ENCODE assay signal across 1 cellular context in the genomic region with DNA sequence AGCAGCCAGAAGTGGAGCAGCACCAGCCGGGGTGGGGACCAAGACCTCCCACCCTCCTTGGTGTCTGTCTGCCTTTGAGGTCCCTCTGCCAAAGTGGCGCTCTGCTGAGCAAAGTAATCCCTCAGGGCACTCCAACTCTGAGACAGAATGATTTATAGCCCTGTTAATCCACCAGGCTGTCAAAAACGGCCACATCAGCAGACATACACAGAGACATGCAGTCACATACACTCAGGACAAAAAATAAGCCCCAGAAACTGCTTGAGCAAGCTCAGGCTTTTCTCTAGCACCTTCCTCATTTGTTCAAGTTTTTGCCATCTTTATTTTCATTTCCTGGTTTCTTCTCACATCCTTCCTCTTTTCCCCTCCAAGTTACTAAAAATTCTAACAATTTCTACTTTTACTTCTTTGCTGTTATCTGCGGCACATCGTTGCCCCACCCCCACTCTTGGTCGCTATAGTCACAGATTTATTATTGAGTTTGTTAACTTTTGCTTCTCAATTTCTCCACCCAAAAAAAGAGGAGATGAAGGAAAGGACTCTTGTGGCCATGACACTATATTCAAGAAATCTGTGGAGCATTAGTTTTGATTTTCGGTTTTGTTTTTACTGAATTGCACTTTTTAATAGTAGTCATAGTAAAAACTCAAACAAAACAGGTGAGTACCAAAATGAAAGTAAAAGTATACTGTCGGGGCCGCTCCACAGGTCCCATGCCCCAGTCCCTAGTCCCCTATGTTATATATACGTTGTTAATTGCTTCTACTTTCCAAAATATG.
TF ChIP-seq lines count a peak whose summit lies in the region.

No MANE protein-coding gene starts in this region.

TF ChIP-seq in GM12878, 131 proteins besides CTCF, POLR2A, EP300 and RAD21 (continued from another document and continues in another):
- TF ChIP-seq, protein P1, sequence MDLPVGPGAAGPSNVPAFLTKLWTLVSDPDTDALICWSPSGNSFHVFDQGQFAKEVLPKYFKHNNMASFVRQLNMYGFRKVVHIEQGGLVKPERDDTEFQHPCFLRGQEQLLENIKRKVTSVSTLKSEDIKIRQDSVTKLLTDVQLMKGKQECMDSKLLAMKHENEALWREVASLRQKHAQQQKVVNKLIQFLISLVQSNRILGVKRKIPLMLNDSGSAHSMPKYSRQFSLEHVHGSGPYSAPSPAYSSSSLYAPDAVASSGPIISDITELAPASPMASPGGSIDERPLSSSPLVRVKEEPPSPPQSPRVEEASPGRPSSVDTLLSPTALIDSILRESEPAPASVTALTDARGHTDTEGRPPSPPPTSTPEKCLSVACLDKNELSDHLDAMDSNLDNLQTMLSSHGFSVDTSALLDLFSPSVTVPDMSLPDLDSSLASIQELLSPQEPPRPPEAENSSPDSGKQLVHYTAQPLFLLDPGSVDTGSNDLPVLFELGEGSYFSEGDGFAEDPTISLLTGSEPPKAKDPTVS (IDR thresholded peaks at IDR 0.05; ENCODE audit: low read depth, low read length): no peak
- TF ChIP-seq MTA2 (IDR thresholded peaks at IDR 0.05; ENCODE audit: low read depth): peak; percentile 64
- TF ChIP-seq, protein P2, sequence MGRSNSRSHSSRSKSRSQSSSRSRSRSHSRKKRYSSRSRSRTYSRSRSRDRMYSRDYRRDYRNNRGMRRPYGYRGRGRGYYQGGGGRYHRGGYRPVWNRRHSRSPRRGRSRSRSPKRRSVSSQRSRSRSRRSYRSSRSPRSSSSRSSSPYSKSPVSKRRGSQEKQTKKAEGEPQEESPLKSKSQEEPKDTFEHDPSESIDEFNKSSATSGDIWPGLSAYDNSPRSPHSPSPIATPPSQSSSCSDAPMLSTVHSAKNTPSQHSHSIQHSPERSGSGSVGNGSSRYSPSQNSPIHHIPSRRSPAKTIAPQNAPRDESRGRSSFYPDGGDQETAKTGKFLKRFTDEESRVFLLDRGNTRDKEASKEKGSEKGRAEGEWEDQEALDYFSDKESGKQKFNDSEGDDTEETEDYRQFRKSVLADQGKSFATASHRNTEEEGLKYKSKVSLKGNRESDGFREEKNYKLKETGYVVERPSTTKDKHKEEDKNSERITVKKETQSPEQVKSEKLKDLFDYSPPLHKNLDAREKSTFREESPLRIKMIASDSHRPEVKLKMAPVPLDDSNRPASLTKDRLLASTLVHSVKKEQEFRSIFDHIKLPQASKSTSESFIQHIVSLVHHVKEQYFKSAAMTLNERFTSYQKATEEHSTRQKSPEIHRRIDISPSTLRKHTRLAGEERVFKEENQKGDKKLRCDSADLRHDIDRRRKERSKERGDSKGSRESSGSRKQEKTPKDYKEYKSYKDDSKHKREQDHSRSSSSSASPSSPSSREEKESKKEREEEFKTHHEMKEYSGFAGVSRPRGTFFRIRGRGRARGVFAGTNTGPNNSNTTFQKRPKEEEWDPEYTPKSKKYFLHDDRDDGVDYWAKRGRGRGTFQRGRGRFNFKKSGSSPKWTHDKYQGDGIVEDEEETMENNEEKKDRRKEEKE (IDR thresholded peaks at IDR 0.05): no peak
- TF ChIP-seq ZNF622 (IDR thresholded peaks at IDR 0.05): no peak
- TF ChIP-seq, protein P3, sequence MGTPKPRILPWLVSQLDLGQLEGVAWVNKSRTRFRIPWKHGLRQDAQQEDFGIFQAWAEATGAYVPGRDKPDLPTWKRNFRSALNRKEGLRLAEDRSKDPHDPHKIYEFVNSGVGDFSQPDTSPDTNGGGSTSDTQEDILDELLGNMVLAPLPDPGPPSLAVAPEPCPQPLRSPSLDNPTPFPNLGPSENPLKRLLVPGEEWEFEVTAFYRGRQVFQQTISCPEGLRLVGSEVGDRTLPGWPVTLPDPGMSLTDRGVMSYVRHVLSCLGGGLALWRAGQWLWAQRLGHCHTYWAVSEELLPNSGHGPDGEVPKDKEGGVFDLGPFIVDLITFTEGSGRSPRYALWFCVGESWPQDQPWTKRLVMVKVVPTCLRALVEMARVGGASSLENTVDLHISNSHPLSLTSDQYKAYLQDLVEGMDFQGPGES (IDR thresholded peaks at IDR 0.05): no peak
- TF ChIP-seq EED (IDR thresholded peaks at IDR 0.05; ENCODE audit: low read depth): peak; percentile 75
- TF ChIP-seq, protein P4, sequence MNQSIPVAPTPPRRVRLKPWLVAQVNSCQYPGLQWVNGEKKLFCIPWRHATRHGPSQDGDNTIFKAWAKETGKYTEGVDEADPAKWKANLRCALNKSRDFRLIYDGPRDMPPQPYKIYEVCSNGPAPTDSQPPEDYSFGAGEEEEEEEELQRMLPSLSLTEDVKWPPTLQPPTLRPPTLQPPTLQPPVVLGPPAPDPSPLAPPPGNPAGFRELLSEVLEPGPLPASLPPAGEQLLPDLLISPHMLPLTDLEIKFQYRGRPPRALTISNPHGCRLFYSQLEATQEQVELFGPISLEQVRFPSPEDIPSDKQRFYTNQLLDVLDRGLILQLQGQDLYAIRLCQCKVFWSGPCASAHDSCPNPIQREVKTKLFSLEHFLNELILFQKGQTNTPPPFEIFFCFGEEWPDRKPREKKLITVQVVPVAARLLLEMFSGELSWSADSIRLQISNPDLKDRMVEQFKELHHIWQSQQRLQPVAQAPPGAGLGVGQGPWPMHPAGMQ (IDR thresholded peaks at IDR 0.05; ENCODE audit: borderline replicate concordance): no peak
- TF ChIP-seq HCFC1 (IDR thresholded peaks at IDR 0.05; ENCODE audit: low read length): no peak
- TF ChIP-seq, protein P5, sequence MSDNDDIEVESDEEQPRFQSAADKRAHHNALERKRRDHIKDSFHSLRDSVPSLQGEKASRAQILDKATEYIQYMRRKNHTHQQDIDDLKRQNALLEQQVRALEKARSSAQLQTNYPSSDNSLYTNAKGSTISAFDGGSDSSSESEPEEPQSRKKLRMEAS (IDR thresholded peaks at IDR 0.05; ENCODE audit: low read depth, low read length): no peak
- TF ChIP-seq, protein P6, sequence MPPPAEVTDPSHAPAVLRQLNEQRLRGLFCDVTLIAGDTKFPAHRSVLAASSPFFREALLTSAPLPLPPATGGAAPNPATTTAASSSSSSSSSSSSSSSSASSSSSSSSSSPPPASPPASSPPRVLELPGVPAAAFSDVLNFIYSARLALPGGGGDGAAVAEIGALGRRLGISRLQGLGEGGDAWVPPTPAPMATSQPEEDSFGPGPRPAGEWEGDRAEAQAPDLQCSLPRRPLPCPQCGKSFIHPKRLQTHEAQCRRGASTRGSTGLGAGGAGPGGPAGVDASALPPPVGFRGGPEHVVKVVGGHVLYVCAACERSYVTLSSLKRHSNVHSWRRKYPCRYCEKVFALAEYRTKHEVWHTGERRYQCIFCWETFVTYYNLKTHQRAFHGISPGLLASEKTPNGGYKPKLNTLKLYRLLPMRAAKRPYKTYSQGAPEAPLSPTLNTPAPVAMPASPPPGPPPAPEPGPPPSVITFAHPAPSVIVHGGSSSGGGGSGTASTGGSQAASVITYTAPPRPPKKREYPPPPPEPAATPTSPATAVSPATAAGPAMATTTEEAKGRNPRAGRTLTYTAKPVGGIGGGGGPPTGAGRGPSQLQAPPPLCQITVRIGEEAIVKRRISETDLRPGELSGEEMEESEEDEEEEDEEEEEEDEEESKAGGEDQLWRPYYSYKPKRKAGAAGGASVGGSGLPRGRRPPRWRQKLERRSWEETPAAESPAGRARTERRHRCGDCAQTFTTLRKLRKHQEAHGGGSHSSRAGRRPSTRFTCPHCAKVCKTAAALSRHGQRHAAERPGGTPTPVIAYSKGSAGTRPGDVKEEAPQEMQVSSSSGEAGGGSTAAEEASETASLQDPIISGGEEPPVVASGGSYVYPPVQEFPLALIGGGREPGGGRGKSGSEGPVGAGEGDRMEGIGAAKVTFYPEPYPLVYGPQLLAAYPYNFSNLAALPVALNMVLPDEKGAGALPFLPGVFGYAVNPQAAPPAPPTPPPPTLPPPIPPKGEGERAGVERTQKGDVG (CRISPR knock-in tag; IDR thresholded peaks at IDR 0.05): no peak
- no peak for TF ChIP-seq MYB (IDR thresholded peaks at IDR 0.05; ENCODE audit: borderline replicate concordance, low read depth, low read length)
- no peak for TF ChIP-seq POLR2AphosphoS5 (IDR thresholded peaks at IDR 0.05; ENCODE audit: low read length)
- TF ChIP-seq, protein P7, sequence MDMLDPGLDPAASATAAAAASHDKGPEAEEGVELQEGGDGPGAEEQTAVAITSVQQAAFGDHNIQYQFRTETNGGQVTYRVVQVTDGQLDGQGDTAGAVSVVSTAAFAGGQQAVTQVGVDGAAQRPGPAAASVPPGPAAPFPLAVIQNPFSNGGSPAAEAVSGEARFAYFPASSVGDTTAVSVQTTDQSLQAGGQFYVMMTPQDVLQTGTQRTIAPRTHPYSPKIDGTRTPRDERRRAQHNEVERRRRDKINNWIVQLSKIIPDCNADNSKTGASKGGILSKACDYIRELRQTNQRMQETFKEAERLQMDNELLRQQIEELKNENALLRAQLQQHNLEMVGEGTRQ (IDR thresholded peaks at IDR 0.05; ENCODE audit: borderline replicate concordance, low read depth, low read length): no peak
- 0 out of 2 replicates have a peak, but pooled peaks have one; percentile 57 for TF ChIP-seq RBBP5 (conservative IDR thresholded peaks at IDR 0.05)
- TF ChIP-seq TARDBP (IDR thresholded peaks at IDR 0.05; ENCODE audit: borderline replicate concordance): no peak
- TF ChIP-seq ATF7 (IDR thresholded peaks at IDR 0.05; ENCODE audit: low read depth): peak; percentile 72
- peak; percentile 70 for TF ChIP-seq FOXM1 (IDR thresholded peaks at IDR 0.05; ENCODE audit: low read depth, low read length)
- no peak for TF ChIP-seq LARP7 (IDR thresholded peaks at IDR 0.05)
- no peak for TF ChIP-seq RFX5 (IDR thresholded peaks at IDR 0.05; ENCODE audit: low read depth, low read length)
- TF ChIP-seq YY1 (IDR thresholded peaks at IDR 0.05; ENCODE audit: low read depth, low read length): 0 out of 2 replicates have a peak, but pooled peaks have one; percentile 32
- no peak for TF ChIP-seq FOS (IDR thresholded peaks at IDR 0.05; ENCODE audit: borderline replicate concordance, extremely low read depth, insufficient read length)
- TF ChIP-seq, protein P8, sequence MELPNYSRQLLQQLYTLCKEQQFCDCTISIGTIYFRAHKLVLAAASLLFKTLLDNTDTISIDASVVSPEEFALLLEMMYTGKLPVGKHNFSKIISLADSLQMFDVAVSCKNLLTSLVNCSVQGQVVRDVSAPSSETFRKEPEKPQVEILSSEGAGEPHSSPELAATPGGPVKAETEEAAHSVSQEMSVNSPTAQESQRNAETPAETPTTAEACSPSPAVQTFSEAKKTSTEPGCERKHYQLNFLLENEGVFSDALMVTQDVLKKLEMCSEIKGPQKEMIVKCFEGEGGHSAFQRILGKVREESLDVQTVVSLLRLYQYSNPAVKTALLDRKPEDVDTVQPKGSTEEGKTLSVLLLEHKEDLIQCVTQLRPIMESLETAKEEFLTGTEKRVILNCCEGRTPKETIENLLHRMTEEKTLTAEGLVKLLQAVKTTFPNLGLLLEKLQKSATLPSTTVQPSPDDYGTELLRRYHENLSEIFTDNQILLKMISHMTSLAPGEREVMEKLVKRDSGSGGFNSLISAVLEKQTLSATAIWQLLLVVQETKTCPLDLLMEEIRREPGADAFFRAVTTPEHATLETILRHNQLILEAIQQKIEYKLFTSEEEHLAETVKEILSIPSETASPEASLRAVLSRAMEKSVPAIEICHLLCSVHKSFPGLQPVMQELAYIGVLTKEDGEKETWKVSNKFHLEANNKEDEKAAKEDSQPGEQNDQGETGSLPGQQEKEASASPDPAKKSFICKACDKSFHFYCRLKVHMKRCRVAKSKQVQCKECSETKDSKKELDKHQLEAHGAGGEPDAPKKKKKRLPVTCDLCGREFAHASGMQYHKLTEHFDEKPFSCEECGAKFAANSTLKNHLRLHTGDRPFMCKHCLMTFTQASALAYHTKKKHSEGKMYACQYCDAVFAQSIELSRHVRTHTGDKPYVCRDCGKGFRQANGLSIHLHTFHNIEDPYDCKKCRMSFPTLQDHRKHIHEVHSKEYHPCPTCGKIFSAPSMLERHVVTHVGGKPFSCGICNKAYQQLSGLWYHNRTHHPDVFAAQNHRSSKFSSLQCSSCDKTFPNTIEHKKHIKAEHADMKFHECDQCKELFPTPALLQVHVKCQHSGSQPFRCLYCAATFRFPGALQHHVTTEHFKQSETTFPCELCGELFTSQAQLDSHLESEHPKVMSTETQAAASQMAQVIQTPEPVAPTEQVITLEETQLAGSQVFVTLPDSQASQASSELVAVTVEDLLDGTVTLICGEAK (IDR thresholded peaks at IDR 0.05; ENCODE audit: borderline replicate concordance): no peak; the same call in 1 of the 2 replicates
- no peak for TF ChIP-seq KAT2A (conservative IDR thresholded peaks at IDR 0.05; ENCODE audit: control insufficient read depth, low read depth, low read length)
- no peak for TF ChIP-seq BCL11A (IDR thresholded peaks at IDR 0.05; ENCODE audit: low read depth, low read length)
- TF ChIP-seq PAX8 (IDR thresholded peaks at IDR 0.05): no peak
- no peak for TF ChIP-seq NR2C1 (IDR thresholded peaks at IDR 0.05)
- TF ChIP-seq, protein P9, sequence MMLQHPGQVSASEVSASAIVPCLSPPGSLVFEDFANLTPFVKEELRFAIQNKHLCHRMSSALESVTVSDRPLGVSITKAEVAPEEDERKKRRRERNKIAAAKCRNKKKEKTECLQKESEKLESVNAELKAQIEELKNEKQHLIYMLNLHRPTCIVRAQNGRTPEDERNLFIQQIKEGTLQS (IDR thresholded peaks at IDR 0.05; ENCODE audit: borderline replicate concordance, extremely low read depth, low read depth, low read length): no peak
- TF ChIP-seq ZNF384 (IDR thresholded peaks at IDR 0.05; ENCODE audit: borderline replicate concordance, low read depth, low read length): no peak
- TF ChIP-seq TBL1XR1 (IDR thresholded peaks at IDR 0.05; ENCODE audit: low read depth, low read length): no peak
- TF ChIP-seq HDAC2 (IDR thresholded peaks at IDR 0.05): 0 out of 2 replicates have a peak, but pooled peaks have one; percentile 74
- TF ChIP-seq KLF5 (IDR thresholded peaks at IDR 0.05; ENCODE audit: partially characterized antibody): no peak
- TF ChIP-seq SUZ12 (IDR thresholded peaks at IDR 0.05; ENCODE audit: unreplicated experiment): no peak
- TF ChIP-seq CHD2 (IDR thresholded peaks at IDR 0.05; ENCODE audit: borderline replicate concordance, low read depth, low read length): no peak
- TF ChIP-seq PAX5 (IDR thresholded peaks at IDR 0.05; ENCODE audit: borderline replicate concordance, low read depth, low read length): no peak
- TF ChIP-seq, protein P10, sequence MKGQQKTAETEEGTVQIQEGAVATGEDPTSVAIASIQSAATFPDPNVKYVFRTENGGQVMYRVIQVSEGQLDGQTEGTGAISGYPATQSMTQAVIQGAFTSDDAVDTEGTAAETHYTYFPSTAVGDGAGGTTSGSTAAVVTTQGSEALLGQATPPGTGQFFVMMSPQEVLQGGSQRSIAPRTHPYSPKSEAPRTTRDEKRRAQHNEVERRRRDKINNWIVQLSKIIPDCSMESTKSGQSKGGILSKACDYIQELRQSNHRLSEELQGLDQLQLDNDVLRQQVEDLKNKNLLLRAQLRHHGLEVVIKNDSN (IDR thresholded peaks at IDR 0.05; ENCODE audit: borderline replicate concordance, extremely low read length, insufficient read depth, low read depth, low read length): no peak
- TF ChIP-seq STAT1 (conservative IDR thresholded peaks at IDR 0.05): no peak
- TF ChIP-seq BACH1 (IDR thresholded peaks at IDR 0.05; ENCODE audit: borderline replicate concordance): no peak
- no peak for TF ChIP-seq EGR1 (IDR thresholded peaks at IDR 0.05; ENCODE audit: borderline replicate concordance in 1 of 2, low read depth in 2 of 2, low read length in 2 of 2)
- peak in 1 of 2 experiments; percentile 67; a peak in 2 of 4 replicates for TF ChIP-seq ETV6 (conservative IDR thresholded peaks at IDR 0.05 in 1 of 2, IDR thresholded peaks at IDR 0.05 in 1 of 2; ENCODE audit: borderline replicate concordance in 1 of 2, low read depth in 1 of 2)
- no peak for TF ChIP-seq NR2F1 (conservative IDR thresholded peaks at IDR 0.05)
- peak; percentile 35; the same call in 1 of the 2 replicates for TF ChIP-seq SPI1 (IDR thresholded peaks at IDR 0.05; ENCODE audit: borderline replicate concordance, insufficient read depth, low read depth, low read length)
- no peak for TF ChIP-seq EZH2 (IDR thresholded peaks at IDR 0.05; ENCODE audit: borderline replicate concordance, control insufficient read depth, low read depth, low read length)
- TF ChIP-seq TCF12 (IDR thresholded peaks at IDR 0.05; ENCODE audit: low read depth, low read length): no peak
